ENCODE assay signal across 10 cellular contexts in the genomic region with DNA sequence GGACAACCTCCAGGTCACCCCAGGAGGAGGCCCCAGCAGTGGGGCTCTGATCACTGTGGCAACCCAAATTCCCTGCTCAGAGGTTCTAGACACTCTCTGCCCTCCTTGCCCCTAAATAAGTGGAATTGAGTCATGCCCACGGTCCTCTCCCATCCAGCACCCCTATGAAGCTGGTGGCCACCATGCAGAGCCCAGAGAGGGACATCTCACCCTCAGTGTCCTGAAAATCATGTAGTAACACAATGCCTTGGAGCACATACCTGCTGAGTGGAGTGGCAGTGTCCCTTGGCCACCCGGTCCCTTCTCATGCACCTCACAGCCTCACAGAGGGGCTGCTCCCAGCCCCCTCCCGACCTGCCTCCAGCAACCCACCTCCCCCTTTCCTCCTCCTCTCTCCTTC.
DNase-seq lines count a peak whose midpoint lies in the region; ATAC-seq and TF ChIP-seq lines count a peak whose summit lies in the region.
"Had no signal": no experiment of that assay in that cellular context is flagged by ENCODE, and none has a peak within 500 bp of the region (broad histone marks: within the 10 kb centered on the region; RNA-seq: fewer than 3 reads in every experiment).

No MANE protein-coding gene starts in this region.

- no peaks in the 10 kb centered on the region for H3K9me3 ChIP-seq in CD8-positive, alpha-beta T cell (ENCODE audit: low read length)
- no peaks in the 10 kb centered on the region for H3K9me3 ChIP-seq in RWPE2 (ENCODE audit: severe bottlenecking)
- H3K9me3 ChIP-seq in right atrium auricular region: no peaks in the 10 kb centered on the region
- H3K9me3 ChIP-seq in spleen: no peaks in the 10 kb centered on the region

- no peak for TF ChIP-seq CTCF in CD8-positive, alpha-beta T cell (IDR thresholded peaks at IDR 0.05)
- TF ChIP-seq CTCF in RWPE2 (IDR thresholded peaks at IDR 0.05; ENCODE audit: poor library complexity, severe bottlenecking) (no peak), right atrium auricular region (IDR thresholded peaks at IDR 0.05) (no peak), spleen (IDR thresholded peaks at IDR 0.05 in 8 of 11, conservative IDR thresholded peaks at IDR 0.05 in 3 of 11) (no peak)

- H3K9me3 Mint-ChIP-seq in CD8-positive, alpha-beta T cell: no peaks in the 10 kb centered on the region

- no peak overlapping the region for H3K27ac Mint-ChIP-seq in CD8-positive, alpha-beta T cell

- ATAC-seq in CD8-positive, alpha-beta T cell: no peak
- ATAC-seq in RWPE2 (ENCODE audit: low read depth) (no peak), HG02642 (IDR thresholded peaks at IDR 0.05; ENCODE audit: poor library complexity, unreplicated experiment) (no peak)

- peak overlapping the region; percentile 78 for H3K4me3 Mint-ChIP-seq in CD8-positive, alpha-beta T cell

- H3K4me1 Mint-ChIP-seq in CD8-positive, alpha-beta T cell (ENCODE audit: low read depth): peaks cover 40% of the 10 kb centered on the region

- H3K36me3 ChIP-seq in CD8-positive, alpha-beta T cell (ENCODE audit: insufficient read depth, low read length): no peaks in the 10 kb centered on the region
- H3K36me3 ChIP-seq in RWPE2 (ENCODE audit: low read depth): no peaks in the 10 kb centered on the region
- no peaks in the 10 kb centered on the region for H3K36me3 ChIP-seq in right atrium auricular region
- no peaks in the 10 kb centered on the region for H3K36me3 ChIP-seq in spleen

- peak overlapping the region; percentile 4 for H3K4me3 ChIP-seq in CD8-positive, alpha-beta T cell (ENCODE audit: low read depth, low read length)
- H3K4me3 ChIP-seq in RWPE2 (ENCODE audit: severe bottlenecking) (no peak overlapping the region), right atrium auricular region (no peak overlapping the region), skin epidermis (no peak overlapping the region), spleen (peak overlapping the region in 1 of 8 donors; percentile 32)

- CTCF ChIA-PET in CD8-positive, alpha-beta T cell (lab: Charles Lee): interaction anchor here (0.9 to 1.0 kb wide), 2 partner anchors 56 to 107 kb away, joined by 3 to 4 read pairs; no protein-coding TSS in a partner anchor

- DNase-seq in CD8-positive, alpha-beta T cell: peak in 2 of 7 experiments; percentile 8 to 47
- peak; percentile 46 for DNase-seq in RWPE2 (ENCODE audit: low spot score)
- peak; percentile 52 for DNase-seq in right atrium auricular region (ENCODE audit: low spot score)
- DNase-seq in HT-29 (ENCODE audit: low spot score): no peak
- no peak for DNase-seq in spleen
- no peak for DNase-seq in SIG-M5 treated with dmso at 0.1 percent for 504 hours (lab: John Stamatoyannopoulos, UW; ENCODE audit: unreplicated experiment)
- DNase-seq: GOT3, NCI-H1930 had no signal

- H3K27me3 ChIP-seq in CD8-positive, alpha-beta T cell (ENCODE audit: insufficient read depth, low read length): no peaks in the 10 kb centered on the region
- H3K27me3 ChIP-seq in RWPE2 (ENCODE audit: insufficient read depth, poor library complexity, severe bottlenecking) (no peaks in the 10 kb centered on the region), right atrium auricular region (no peaks in the 10 kb centered on the region), spleen (replicated peaks in 1 of 7) (no peaks in the 10 kb centered on the region)

- POLR2A ChIA-PET in CD8-positive, alpha-beta T cell (lab: Charles Lee): interaction anchor here (0.9 to 1.0 kb wide), 2 partner anchors 17 to 18 kb away, joined by 3 read pairs; no protein-coding TSS in a partner anchor

- peaks cover 49% of the 10 kb centered on the region for H3K4me1 ChIP-seq in CD8-positive, alpha-beta T cell (ENCODE audit: insufficient read depth, low read length)
- H3K4me1 ChIP-seq in RWPE2 (ENCODE audit: insufficient read depth, poor library complexity, severe bottlenecking): peaks cover 24% of the 10 kb centered on the region
- H3K4me1 ChIP-seq in right atrium auricular region: peaks cover 0 to 97% of the 10 kb centered on the region in 2 donors
- peaks cover 24 to 72% (median 52%) of the 10 kb centered on the region in 6 donors for H3K4me1 ChIP-seq in spleen

- H3K27me3 Mint-ChIP-seq in CD8-positive, alpha-beta T cell (ENCODE audit: low read depth): no peaks in the 10 kb centered on the region

- H3K27ac ChIP-seq in CD8-positive, alpha-beta T cell (ENCODE audit: low read depth, low read length): no peak overlapping the region
- H3K27ac ChIP-seq in RWPE2 (ENCODE audit: poor library complexity, severe bottlenecking) (no peak overlapping the region), right atrium auricular region (peak overlapping the region; percentile 85 to 93), skin epidermis (peak overlapping the region in 19 of 21 experiments; percentile 20 to 93 (median 69)), spleen (peak overlapping the region in 2 of 8 donors; percentile 21 to 81)

- H3K36me3 Mint-ChIP-seq in CD8-positive, alpha-beta T cell: no peaks in the 10 kb centered on the region

- WGBS in spleen, 5 donors: 83 to 94% (median 90%) methylated on average over 2 to 3 of the region's 3 CpGs

- no peak for TF ChIP-seq POLR2A in spleen (IDR thresholded peaks at IDR 0.05)

- intact Hi-C loops in CD8-positive, alpha-beta T cell (cut with DNase I, micrococcal nuclease): no loop called here
- intact Hi-C loops in spleen (cut with DNase I; ENCODE audit: low total_unique reads): no loop called here

Comparison
In these comparisons a context has a peak if more than half of its experiments do, and no peak if none do; other contexts are left out.
1. DNase-seq: peak in RWPE2 (single experiment) and right atrium auricular region (single experiment); none in HT-29 (single experiment), spleen (single experiment) and SIG-M5 treated with dmso at 0.1 percent for 504 hours (single experiment).
2. H3K27ac ChIP-seq: peak in right atrium auricular region (2 of 2) and skin epidermis (19 of 21); none in CD8-positive, alpha-beta T cell (single experiment) and RWPE2 (single experiment).